ENCODE assay signal across 1 cellular context in genomic region chr12:63995512-63995911, GRCh38.
TF ChIP-seq lines count a peak whose summit lies in the region.

No MANE protein-coding gene starts in this region.

TF ChIP-seq in endothelial cell of umbilical vein, 7 proteins besides CTCF, POLR2A, EP300 and RAD21:
- TF ChIP-seq FOS (IDR thresholded peaks at IDR 0.05; ENCODE audit: borderline replicate concordance, insufficient read depth, low read length) (no peak), JUN (IDR thresholded peaks at IDR 0.05; ENCODE audit: borderline replicate concordance, insufficient read depth, insufficient read length, low read depth) (no peak), GATA2 (IDR thresholded peaks at IDR 0.05; ENCODE audit: insufficient read depth, insufficient read length, low read depth, low read length) (no peak), MAX (IDR thresholded peaks at IDR 0.05; ENCODE audit: insufficient read depth, insufficient read length) (no peak), EZH2 (IDR thresholded peaks at IDR 0.05; ENCODE audit: borderline replicate concordance, low read depth, low read length, severe bottlenecking) (no peak), MYC (IDR thresholded peaks at IDR 0.05; ENCODE audit: low read depth, low read length) (no peak), POLR2AphosphoS5 (IDR thresholded peaks at IDR 0.05; ENCODE audit: insufficient read depth, low read depth, low read length) (no peak)
